Comparison of ENCODE assay signal across 23 cellular contexts in the genomic region with DNA sequence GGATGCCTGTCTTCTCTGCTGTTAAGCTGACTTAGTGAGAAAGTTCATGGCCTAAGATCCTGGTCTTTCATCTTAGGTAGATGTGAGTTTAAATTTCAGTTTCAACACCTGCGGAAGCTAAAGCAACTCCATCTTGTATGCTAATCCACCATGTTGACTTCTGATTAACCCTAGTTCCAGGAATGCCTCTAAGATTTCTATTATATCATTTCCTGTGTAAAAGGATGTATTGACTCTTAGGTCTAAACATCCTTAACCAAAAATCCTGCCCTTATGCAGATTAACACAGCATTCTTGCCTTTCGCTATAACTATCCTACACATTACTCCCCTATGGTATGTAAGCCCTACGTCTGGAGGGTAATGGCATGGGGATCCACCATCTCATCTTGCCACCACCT.
DNase-seq lines count a peak whose midpoint lies in the region; ATAC-seq, FAIRE-seq and TF ChIP-seq lines count a peak whose summit lies in the region.
"Had no signal": no experiment of that assay in that cellular context is flagged by ENCODE, and none has a peak within 500 bp of the region (broad histone marks: within the 10 kb centered on the region; RNA-seq: fewer than 3 reads in every experiment).

No MANE protein-coding gene starts in this region.

- intact Hi-C loops in K562 (cut with micrococcal nuclease): no loop called here

- FAIRE-seq in K562 (lab: Jason Lieb, UNC): no peak
- FAIRE-seq: GM12891 had no signal

- H3K4me3 Mint-ChIP-seq in T-helper 2 cell treated with Interferon-gamma antibody and Interleukin-4, amounts not matched to agents 5 μg/mL and 100 μg/mL, for 36 hours: no peak overlapping the region
- peak overlapping the region in 1 of 2 donors; percentile 28 for H3K4me3 Mint-ChIP-seq in activated T-cell treated with anti-CD3 and anti-CD28 coated beads, Interleukin-2, amount 50 U/mL, for 72 hours
- no peak overlapping the region for H3K4me3 Mint-ChIP-seq in T-helper 1 cell treated with Interleukin-12 subunit alpha and Interleukin-12 subunit beta and Interleukin-4 antibody, amounts not matched to agents 30 μg/mL and 1 μg/mL, for 36 hours
- H3K4me3 Mint-ChIP-seq: CD8-positive, alpha-beta T cell had no signal

- no peaks in the 10 kb centered on the region for H3K9me3 ChIP-seq in K562 (replicated peaks; ENCODE audit: control insufficient read depth, insufficient read depth, low read depth, low read length)
- H3K9me3 ChIP-seq: HAP-1 had no signal

- peaks cover 11% of the 10 kb centered on the region for H3K9me3 Mint-ChIP-seq in T-helper 2 cell treated with Interferon-gamma antibody and Interleukin-4, amounts not matched to agents 5 μg/mL and 100 μg/mL, for 36 hours
- H3K9me3 Mint-ChIP-seq in activated T-cell treated with anti-CD3 and anti-CD28 coated beads, Interleukin-2, amount 50 U/mL, for 72 hours: peaks cover 0 to 2% of the 10 kb centered on the region in 2 donors
- H3K9me3 Mint-ChIP-seq in T-helper 1 cell treated with Interleukin-12 subunit alpha and Interleukin-12 subunit beta and Interleukin-4 antibody, amounts not matched to agents 30 μg/mL and 1 μg/mL, for 36 hours: peaks cover 13% of the 10 kb centered on the region
- H3K9me3 Mint-ChIP-seq: CD8-positive, alpha-beta T cell had no signal

- peak overlapping the region; percentile 61 for H2AFZ ChIP-seq in K562 (ENCODE audit: low read depth, low read length)
- H2AFZ ChIP-seq: GM23248 had no signal

- TF ChIP-seq RAD21 in K562 (CRISPR knock-in tag; conservative IDR thresholded peaks at IDR 0.05 in 1 of 2, IDR thresholded peaks at IDR 0.05 in 1 of 2): no peak

- WGBS in K562 (ENCODE audit: insufficient coverage, low coverage, missing lambda C conversion rate): 12% methylated on average over 3 of the region's 3 CpGs

- no peak for TF ChIP-seq EP300 in K562 (IDR thresholded peaks at IDR 0.05; ENCODE audit: low read length)

- H4K20me1 ChIP-seq in K562 (replicated peaks; ENCODE audit: control insufficient read depth, insufficient read depth, low read length): no peaks in the 10 kb centered on the region
- H4K20me1 ChIP-seq: BLaER1 treated with 17β-estradiol and CSF1 and Interleukin-3, amounts not matched to agents 10 nM and 100 nM had no signal

- H3K9ac ChIP-seq in K562 (ENCODE audit: insufficient read depth in 1 of 2, low read depth in 2 of 2, low read length in 2 of 2): no peak overlapping the region
- H3K9ac ChIP-seq: BLaER1 treated with 17β-estradiol and CSF1 and Interleukin-3, amounts not matched to agents 10 nM and 100 nM; GM23248 had no signal

- no peaks in the 10 kb centered on the region for H3K27me3 Mint-ChIP-seq in T-helper 2 cell treated with Interferon-gamma antibody and Interleukin-4, amounts not matched to agents 5 μg/mL and 100 μg/mL, for 36 hours (ENCODE audit: low read depth)
- H3K27me3 Mint-ChIP-seq in activated T-cell treated with anti-CD3 and anti-CD28 coated beads, Interleukin-2, amount 50 U/mL, for 72 hours (ENCODE audit: low read depth): no peaks in the 10 kb centered on the region
- H3K27me3 Mint-ChIP-seq in T-helper 1 cell treated with Interleukin-12 subunit alpha and Interleukin-12 subunit beta and Interleukin-4 antibody, amounts not matched to agents 30 μg/mL and 1 μg/mL, for 36 hours (ENCODE audit: low read depth): peaks cover 3% of the 10 kb centered on the region

- H3K27me3 ChIP-seq in K562 (ENCODE audit: control insufficient read depth in 2 of 2, insufficient read depth in 2 of 2, low read length in 2 of 2): no peaks in the 10 kb centered on the region; a peak in 1 of 5 replicates
- H3K27me3 ChIP-seq: BLaER1 treated with 17β-estradiol and CSF1 and Interleukin-3, amounts not matched to agents 10 nM and 100 nM had no signal

- H3K4me3 ChIP-seq in K562: no peak overlapping the region
- H3K4me3 ChIP-seq: BLaER1 treated with 17β-estradiol and CSF1 and Interleukin-3, amounts not matched to agents 10 nM and 100 nM; GM23248; HAP-1 had no signal

- H3K27ac ChIP-seq in K562 (ENCODE audit: extremely low read depth, low read depth, low read length): no peak overlapping the region
- H3K27ac ChIP-seq: 22Rv1; BLaER1 treated with 17β-estradiol and CSF1 and Interleukin-3, amounts not matched to agents 10 nM and 100 nM; GM23248 had no signal

- no peak for TF ChIP-seq CTCF in K562 (IDR thresholded peaks at IDR 0.05 in 2 of 3, conservative IDR thresholded peaks at IDR 0.05 in 1 of 3; ENCODE audit: insufficient read depth in 2 of 3, low read depth in 1 of 3, low read length in 3 of 3)

- DNase-seq in T-helper 2 cell treated with Interferon-gamma antibody and Interleukin-4, amounts not matched to agents 5 μg/mL and 100 μg/mL, for 36 hours (ENCODE audit: low spot score): no peak
- no peak for DNase-seq in T-helper 2 cell
- no peak for DNase-seq in activated T-cell treated with anti-CD3 and anti-CD28 coated beads, Interleukin-2, amount 50 U/mL, for 72 hours
- no peak for DNase-seq in activated T-cell treated with anti-CD3 and anti-CD28 coated beads, Interleukin-2, amount 50 U/mL, for 48 hours
- DNase-seq in K562 (ENCODE audit: extremely low read depth in 1 of 4, low spot score in 3 of 4): no peak
- DNase-seq in foreskin melanocyte: no peak
- DNase-seq: ACHN; CD8-positive, alpha-beta T cell; GM23248; KG1; NCI-H1092; NCI-H1436; NCI-H187 treated with DMSO at 0.1 percent for 48 hours; NCI-H2107; NCI-H446 treated with DMSO at 0.1 percent for 48 hours; NCI-H526 treated with DMSO at 0.1 percent for 48 hours had no signal

- no peaks in the 10 kb centered on the region for H3K36me3 ChIP-seq in K562 (ENCODE audit: control insufficient read depth, insufficient read depth, low read length)
- H3K36me3 ChIP-seq: BLaER1 treated with 17β-estradiol and CSF1 and Interleukin-3, amounts not matched to agents 10 nM and 100 nM; HAP-1 had no signal

- peak in 1 of 2 donors; percentile 76 for ATAC-seq in activated T-cell treated with anti-CD3 and anti-CD28 coated beads, Interleukin-2, amount 50 U/mL, for 72 hours (replicated peaks in 1 of 2)
- ATAC-seq in K562 (no peak), HG03378 (IDR thresholded peaks at IDR 0.05; ENCODE audit: unreplicated experiment) (no peak)
- ATAC-seq: CD8-positive, alpha-beta T cell; Right ventricle myocardium inferior had no signal

- in situ Hi-C loops in K562 (cut with MboI): no loop called here

- CTCF ChIA-PET in K562 (lab: Yijun Ruan, JAX; ENCODE audit: low intra/inter-chr PET ratio): no interaction called here

- H3K27ac Mint-ChIP-seq in T-helper 2 cell treated with Interferon-gamma antibody and Interleukin-4, amounts not matched to agents 5 μg/mL and 100 μg/mL, for 36 hours: peak overlapping the region; percentile 33
- peak overlapping the region; percentile 79 for H3K27ac Mint-ChIP-seq in activated T-cell treated with anti-CD3 and anti-CD28 coated beads, Interleukin-2, amount 50 U/mL, for 72 hours
- peak overlapping the region; percentile 77 for H3K27ac Mint-ChIP-seq in T-helper 1 cell treated with Interleukin-12 subunit alpha and Interleukin-12 subunit beta and Interleukin-4 antibody, amounts not matched to agents 30 μg/mL and 1 μg/mL, for 36 hours
- H3K27ac Mint-ChIP-seq: CD8-positive, alpha-beta T cell had no signal

- H3K36me3 Mint-ChIP-seq in T-helper 2 cell treated with Interferon-gamma antibody and Interleukin-4, amounts not matched to agents 5 μg/mL and 100 μg/mL, for 36 hours (ENCODE audit: low read depth): no peaks in the 10 kb centered on the region
- H3K36me3 Mint-ChIP-seq in activated T-cell treated with anti-CD3 and anti-CD28 coated beads, Interleukin-2, amount 50 U/mL, for 72 hours (ENCODE audit: insufficient read depth in 2 of 2): peaks cover 0 to 2% of the 10 kb centered on the region in 2 donors
- peaks cover 8% of the 10 kb centered on the region for H3K36me3 Mint-ChIP-seq in T-helper 1 cell treated with Interleukin-12 subunit alpha and Interleukin-12 subunit beta and Interleukin-4 antibody, amounts not matched to agents 30 μg/mL and 1 μg/mL, for 36 hours (ENCODE audit: low read depth)
- H3K36me3 Mint-ChIP-seq: CD8-positive, alpha-beta T cell had no signal

- H3K9me1 ChIP-seq in K562 (ENCODE audit: control insufficient read depth, insufficient read depth, low read length): no peaks in the 10 kb centered on the region

- no peak overlapping the region for H3K4me2 ChIP-seq in K562 (ENCODE audit: insufficient read depth, low read length)
- H3K4me2 ChIP-seq: BLaER1 treated with 17β-estradiol and CSF1 and Interleukin-3, amounts not matched to agents 10 nM and 100 nM had no signal

- TF ChIP-seq POLR2A in K562 (conservative IDR thresholded peaks at IDR 0.05): no peak

- BruUV-seq in K562 (replicated peaks; lab: Mats Ljungman, UMichigan): no TSS peak

- H3K79me2 ChIP-seq in K562 (ENCODE audit: control insufficient read depth, insufficient read depth, low read length): no peaks in the 10 kb centered on the region

- H3K4me1 Mint-ChIP-seq in T-helper 2 cell treated with Interferon-gamma antibody and Interleukin-4, amounts not matched to agents 5 μg/mL and 100 μg/mL, for 36 hours (ENCODE audit: low read depth): peaks cover 11% of the 10 kb centered on the region
- H3K4me1 Mint-ChIP-seq in activated T-cell treated with anti-CD3 and anti-CD28 coated beads, Interleukin-2, amount 50 U/mL, for 72 hours (ENCODE audit: low read depth): peaks cover 9% of the 10 kb centered on the region
- H3K4me1 Mint-ChIP-seq in T-helper 1 cell treated with Interleukin-12 subunit alpha and Interleukin-12 subunit beta and Interleukin-4 antibody, amounts not matched to agents 30 μg/mL and 1 μg/mL, for 36 hours (ENCODE audit: low read depth): peaks cover 14% of the 10 kb centered on the region

- POLR2A ChIA-PET in K562 (lab: Yijun Ruan, JAX): interaction anchor here (0.7 to 0.9 kb wide), 2 partner anchors 12 to 17 kb away, joined by 3 read pairs; no protein-coding TSS in a partner anchor

- no peaks in the 10 kb centered on the region; a peak in 1 of 5 replicates for H3K4me1 ChIP-seq in K562 (replicated peaks in 1 of 2; ENCODE audit: control insufficient read depth in 2 of 2, insufficient read depth in 2 of 2, low read length in 2 of 2)
- H3K4me1 ChIP-seq: HAP-1 had no signal

TF ChIP-seq in K562, 482 proteins besides CTCF, POLR2A, EP300 and RAD21:
- TF ChIP-seq DMBX1 (CRISPR knock-in tag; IDR thresholded peaks at IDR 0.05; ENCODE audit: borderline replicate concordance): peak; percentile 55; the same call in 1 of the 2 replicates
- no peak for TF ChIP-seq NR2C2 (CRISPR knock-in tag; IDR thresholded peaks at IDR 0.05)
- TF ChIP-seq NR2C2 (tag; IDR thresholded peaks at IDR 0.05): no peak
- peak; percentile 92 for TF ChIP-seq ZNF311 (CRISPR knock-in tag; IDR thresholded peaks at IDR 0.05)
- TF ChIP-seq KAT2B (IDR thresholded peaks at IDR 0.05; ENCODE audit: low read depth, low read length): no peak
